Comparison of ENCODE assay signal across 8 cellular contexts in genomic region chr17:78112508-78113471, GRCh38. TPM values are rescaled to one million over a fixed set of nuclear protein-coding genes. Genes with fewer than 3 reads are reported as not detected.
DNase-seq lines count a peak whose midpoint lies in the region; ATAC-seq and TF ChIP-seq lines count a peak whose summit lies in the region.

No MANE protein-coding gene starts in this region.

- DNase-seq in GM10266 (ENCODE audit: extremely low spot score) (peak; percentile 89), HuH-7.5 (ENCODE audit: low spot score) (peak; percentile 96), SHP77 treated with DMSO at 0.1 percent for 48 hours (lab: John Stamatoyannopoulos, UW) (peak; percentile 45), glomerular visceral epithelial cell (ENCODE audit: extremely low spot score) (peak; percentile 74), posterior cingulate gyrus (peak; percentile 68 to 97 (median 86)), ureter (ENCODE audit: low spot score) (no peak)
- peak; percentile 84 for DNase-seq in activated naive CD4-positive, alpha-beta T cell treated with anti-CD3 and anti-CD28 coated beads for 36 hours

- intact Hi-C loops in activated naive CD4-positive, alpha-beta T cell treated with anti-CD3 and anti-CD28 coated beads for 36 hours (cut with micrococcal nuclease), result loop anchor here (1.0 to 5.0 kb wide), 4 partner anchors 22 to 138 kb away; no protein-coding TSS in a partner anchor
- intact Hi-C loops in posterior cingulate gyrus (cut with DNase I), result loop anchor here (2.0 kb wide), 1 partner anchor 64 kb away; no protein-coding TSS in a partner anchor

- peak overlapping the region; percentile 88 for H3K27ac Mint-ChIP-seq in activated naive CD4-positive, alpha-beta T cell treated with anti-CD3 and anti-CD28 coated beads for 36 hours

- CTCF ChIA-PET in activated naive CD4-positive, alpha-beta T cell treated with anti-CD3 and anti-CD28 coated beads for 36 hours (lab: Charles Lee), result interaction anchor here (0.6 to 10.2 kb wide), 10 partner anchors 9 to 339 kb away, joined by 3 to 100 read pairs (median 4); no protein-coding TSS in a partner anchor

- no peaks in the 10 kb centered on the region for H3K9me3 Mint-ChIP-seq in activated naive CD4-positive, alpha-beta T cell treated with anti-CD3 and anti-CD28 coated beads for 36 hours

- peak; percentile 98 for TF ChIP-seq CTCF in GM10266 (IDR thresholded peaks at IDR 0.05; ENCODE audit: control insufficient read depth, insufficient read depth, low read depth, missing control alignments)

- ATAC-seq in HG03025 (IDR thresholded peaks at IDR 0.05; ENCODE audit: low FRiP score, unreplicated experiment), result no peak

- H3K27me3 Mint-ChIP-seq in activated naive CD4-positive, alpha-beta T cell treated with anti-CD3 and anti-CD28 coated beads for 36 hours (ENCODE audit: low read depth), result no peaks in the 10 kb centered on the region

- peaks cover 37% of the 10 kb centered on the region for H3K4me1 Mint-ChIP-seq in activated naive CD4-positive, alpha-beta T cell treated with anti-CD3 and anti-CD28 coated beads for 36 hours (ENCODE audit: low read depth)

- peaks cover 12% of the 10 kb centered on the region for H3K36me3 Mint-ChIP-seq in activated naive CD4-positive, alpha-beta T cell treated with anti-CD3 and anti-CD28 coated beads for 36 hours (ENCODE audit: low read depth)

- H3K4me3 Mint-ChIP-seq in activated naive CD4-positive, alpha-beta T cell treated with anti-CD3 and anti-CD28 coated beads for 36 hours, result no peak overlapping the region

RNA-seq across cellular contexts. Expression of gene TMC6, which starts 15.8 kb away (rescaled TPM):
- 10 to 100 TPM; 79.0 to 85.6 TPM for total RNA-seq in activated naive CD4-positive, alpha-beta T cell treated with anti-CD3 and anti-CD28 coated beads for 36 hours
- total RNA-seq in ureter, result 151 TPM

RNA-seq across cellular contexts. Expression of gene TMC8, which starts 17.8 kb away (rescaled TPM):
- 100 to 1,000 TPM; 105 to 110 TPM for total RNA-seq in activated naive CD4-positive, alpha-beta T cell treated with anti-CD3 and anti-CD28 coated beads for 36 hours
- 18.2 TPM for total RNA-seq in ureter

RNA-seq across cellular contexts. Expression of gene C17orf99, which starts 33.4 kb away (rescaled TPM):
- total RNA-seq in activated naive CD4-positive, alpha-beta T cell treated with anti-CD3 and anti-CD28 coated beads for 36 hours, result not detected
- total RNA-seq in ureter, result 0.21 TPM

RNA-seq across cellular contexts. Expression of gene SYNGR2, which starts 55.6 kb away (rescaled TPM):
- total RNA-seq in activated naive CD4-positive, alpha-beta T cell treated with anti-CD3 and anti-CD28 coated beads for 36 hours, result 100 to 1,000 TPM in 1 of 2 experiments, 10 to 100 TPM in 1; 96.3 to 103 TPM
- total RNA-seq in ureter, result 119 TPM
